Comparison of ENCODE assay signal across 18 cellular contexts in genomic region chr9:104779334-104779733, GRCh38.
"Had no signal": no experiment of that assay in that cellular context is flagged by ENCODE, and none has a peak within 500 bp of the region (broad histone marks: within the 10 kb centered on the region; RNA-seq: fewer than 3 reads in every experiment).

No MANE protein-coding gene starts in this region.

- H3K4me1 Mint-ChIP-seq: nephron had no signal

- H3K4me3 ChIP-seq: pancreas, stomach had no signal

- H3K27me3 ChIP-seq: foreskin keratinocyte, pancreas, stomach had no signal

- H3K4me1 ChIP-seq: foreskin keratinocyte had no signal

- ATAC-seq: foreskin keratinocyte, left colon, right cardiac atrium had no signal

- DNase-seq: effector CD4-positive, alpha-beta T cell; erythroblast; foreskin keratinocyte; head of caudate nucleus; hippocampal formation; left colon; naive B cell; occipital lobe; pancreas; right cardiac atrium; small intestine; stimulated activated CD4-positive, alpha-beta T cell treated with anti-CD3 and anti-CD28 coated beads, Interleukin-12 subunit alpha, Interleukin-12 subunit beta, amount 100 ng/mL, for 4 hours; stimulated activated naive CD4-positive, alpha-beta T cell; stomach; trophoblast cell had no signal

- H3K27me3 Mint-ChIP-seq: naive B cell, progenitor cell of endocrine pancreas had no signal

- H3K9me3 Mint-ChIP-seq: endodermal cell, naive B cell, nephron had no signal

- H3K4me3 Mint-ChIP-seq: endodermal cell, nephron had no signal

- H3K27ac ChIP-seq: foreskin keratinocyte, pancreas, stomach had no signal

- H3K27ac Mint-ChIP-seq: endodermal cell, nephron, progenitor cell of endocrine pancreas had no signal
